Comparison of ENCODE assay signal across 8 cellular contexts in genomic region chr21:33894736-33895288, GRCh38. TPM values are rescaled to one million over a fixed set of nuclear protein-coding genes. Genes with fewer than 3 reads are reported as not detected.
DNase-seq lines count a peak whose midpoint lies in the region; ATAC-seq and TF ChIP-seq lines count a peak whose summit lies in the region.

No MANE protein-coding gene starts in this region.

- intact Hi-C loops in CD14-positive monocyte (cut with micrococcal nuclease), result no loop called here

- DNase-seq in CD14-positive monocyte (ENCODE audit: low spot score), result no peak
- DNase-seq in NOMO-1 treated with DMSO at 0.1 percent for 48 hours (lab: John Stamatoyannopoulos, UW; ENCODE audit: unreplicated experiment), result peak; percentile 65
- peak; percentile 20 for DNase-seq in activated CD8-positive, alpha-beta memory T cell treated with anti-CD3 and anti-CD28 coated beads, Interleukin-2, amount 50 U/mL, for 1 hour (ENCODE audit: extremely low read depth)
- peak; percentile 67 for DNase-seq in epidermal melanocyte (ENCODE audit: insufficient read length, low spot score)
- DNase-seq in mucosa of gallbladder (ENCODE audit: low spot score), result peak; percentile 69
- DNase-seq in stimulated activated CD8-positive, alpha-beta memory T cell treated with anti-CD3 and anti-CD28 coated beads, Interleukin-15, amount 100 ng/mL, for 48 hours (ENCODE audit: low read depth in 2 of 2), result peak; percentile 49 to 62

- no peaks in the 10 kb centered on the region for H3K9me3 Mint-ChIP-seq in CD14-positive monocyte

- peaks cover 3 to 7% of the 10 kb centered on the region in 2 donors for H3K36me3 Mint-ChIP-seq in CD14-positive monocyte

- peaks cover 13% of the 10 kb centered on the region for H3K4me1 Mint-ChIP-seq in CD14-positive monocyte

- peak overlapping the region; percentile 54 to 88 for H3K4me3 Mint-ChIP-seq in CD14-positive monocyte

- H3K27me3 Mint-ChIP-seq in CD14-positive monocyte (ENCODE audit: low read depth in 3 of 3), result peaks cover 3 to 8% (median 6%) of the 10 kb centered on the region in 3 donors

- peak; percentile 40 for TF ChIP-seq CTCF in CD14-positive monocyte (IDR thresholded peaks at IDR 0.05)

- peak; percentile 54 for ATAC-seq in HG03432 (IDR thresholded peaks at IDR 0.05; ENCODE audit: unreplicated experiment)
- ATAC-seq in GM19035 (IDR thresholded peaks at IDR 0.05; ENCODE audit: unreplicated experiment), result no peak

- peak overlapping the region in 1 of 7 donors; percentile 78 for H3K27ac Mint-ChIP-seq in CD14-positive monocyte

RNA-seq across cellular contexts. Expression of gene ATP5PO, which starts 20.8 kb away (rescaled TPM):
- 100 to 1,000 TPM; 393 to 397 TPM for polyA plus RNA-seq in CD14-positive monocyte
- total RNA-seq in mucosa of gallbladder, result 157 TPM
